1 cellular context compared by ENCODE assay signal in genomic region chr18:58870621-58871020, GRCh38.
TF ChIP-seq lines count a peak whose summit lies in the region.

No MANE protein-coding gene starts in this region.

TF ChIP-seq in IMR-90, 13 proteins besides CTCF, POLR2A, EP300 and RAD21 (continued from another document):
- TF ChIP-seq MAFK (IDR thresholded peaks at IDR 0.05; ENCODE audit: low read depth, low read length): no peak
- TF ChIP-seq BHLHE40 (IDR thresholded peaks at IDR 0.05; ENCODE audit: low read depth, low read length): no peak
- TF ChIP-seq RFX5 (IDR thresholded peaks at IDR 0.05; ENCODE audit: low read depth, low read length): no peak
- TF ChIP-seq MAZ (IDR thresholded peaks at IDR 0.05; ENCODE audit: borderline replicate concordance, low read depth, low read length): no peak
- TF ChIP-seq SMC3 (IDR thresholded peaks at IDR 0.05; ENCODE audit: low read depth, low read length): no peak
- TF ChIP-seq RCOR1 (IDR thresholded peaks at IDR 0.05; ENCODE audit: insufficient replicate concordance, low read length): no peak
TF ChIP-seq in IMR-90: peak in this region for 0.
